ENCODE assay signal across 13 cellular contexts in genomic region chr5:115487750-115488149, GRCh38. TPM values are rescaled to one million over a fixed set of nuclear protein-coding genes. Genes with fewer than 3 reads are reported as not detected.
DNase-seq lines count a peak whose midpoint lies in the region; ATAC-seq and TF ChIP-seq lines count a peak whose summit lies in the region.
"Had no signal": no experiment of that assay in that cellular context is flagged by ENCODE, and none has a peak within 500 bp of the region (broad histone marks: within the 10 kb centered on the region; RNA-seq: fewer than 3 reads in every experiment).

No MANE protein-coding gene starts in this region.

- H3K27me3 ChIP-seq in neutrophil (no peaks in the 10 kb centered on the region), tibial artery (no peaks in the 10 kb centered on the region)
- H3K27me3 ChIP-seq: body of pancreas, sigmoid colon, upper lobe of right lung had no signal

- H3K27ac Mint-ChIP-seq in activated CD8-positive, alpha-beta T cell treated with anti-CD3 and anti-CD28 coated beads for 36 hours: peak overlapping the region; percentile 63
- H3K27ac Mint-ChIP-seq in activated CD8-positive, alpha-beta T cell treated with anti-CD3 and anti-CD28 coated beads, Interleukin-2, amount 10 ng/mL, durations not matched to agents 7 days and 5 days: no peak overlapping the region
- H3K27ac Mint-ChIP-seq: naive B cell had no signal

- peaks cover 30% of the 10 kb centered on the region for H3K4me1 Mint-ChIP-seq in activated CD8-positive, alpha-beta T cell treated with anti-CD3 and anti-CD28 coated beads for 36 hours (ENCODE audit: low read depth)
- no peaks in the 10 kb centered on the region for H3K4me1 Mint-ChIP-seq in activated CD8-positive, alpha-beta T cell treated with anti-CD3 and anti-CD28 coated beads, Interleukin-2, amount 10 ng/mL, durations not matched to agents 7 days and 5 days (ENCODE audit: low read depth)
- H3K4me1 Mint-ChIP-seq: naive B cell had no signal

- intact Hi-C loops in activated CD8-positive, alpha-beta T cell treated with anti-CD3 and anti-CD28 coated beads for 36 hours (cut with micrococcal nuclease): no loop called here
- intact Hi-C loops in tibial artery (cut with DNase I; ENCODE audit: low total_unique reads): no loop called here

- H3K4me3 Mint-ChIP-seq in activated CD8-positive, alpha-beta T cell treated with anti-CD3 and anti-CD28 coated beads for 36 hours: no peak overlapping the region
- H3K4me3 Mint-ChIP-seq in activated CD8-positive, alpha-beta T cell treated with anti-CD3 and anti-CD28 coated beads, Interleukin-2, amount 10 ng/mL, durations not matched to agents 7 days and 5 days: no peak overlapping the region
- H3K4me3 Mint-ChIP-seq: naive B cell had no signal

- H3K27me3 Mint-ChIP-seq in activated CD8-positive, alpha-beta T cell treated with anti-CD3 and anti-CD28 coated beads for 36 hours: peaks cover 12% of the 10 kb centered on the region
- H3K27me3 Mint-ChIP-seq in activated CD8-positive, alpha-beta T cell treated with anti-CD3 and anti-CD28 coated beads, Interleukin-2, amount 10 ng/mL, durations not matched to agents 7 days and 5 days (ENCODE audit: low read depth): peaks cover 2% of the 10 kb centered on the region

- no peak for TF ChIP-seq CTCF in activated CD8-positive, alpha-beta T cell treated with anti-CD3 and anti-CD28 coated beads for 36 hours (IDR thresholded peaks at IDR 0.05)
- TF ChIP-seq CTCF in neutrophil (IDR thresholded peaks at IDR 0.05): no peak
- no peak for TF ChIP-seq CTCF in tibial artery (IDR thresholded peaks at IDR 0.05)

- H3K9me3 ChIP-seq in neutrophil (no peaks in the 10 kb centered on the region), tibial artery (no peaks in the 10 kb centered on the region)
- H3K9me3 ChIP-seq: body of pancreas, sigmoid colon, upper lobe of right lung had no signal

- H3K9me3 Mint-ChIP-seq in activated CD8-positive, alpha-beta T cell treated with anti-CD3 and anti-CD28 coated beads for 36 hours: no peaks in the 10 kb centered on the region
- H3K9me3 Mint-ChIP-seq in activated CD8-positive, alpha-beta T cell treated with anti-CD3 and anti-CD28 coated beads, Interleukin-2, amount 10 ng/mL, durations not matched to agents 7 days and 5 days (ENCODE audit: insufficient read depth): no peaks in the 10 kb centered on the region
- H3K9me3 Mint-ChIP-seq: naive B cell had no signal

- H3K4me3 ChIP-seq in neutrophil (ENCODE audit: low read depth in 1 of 2, low read length in 1 of 2): no peak overlapping the region
- no peak overlapping the region for H3K4me3 ChIP-seq in tibial artery
- H3K4me3 ChIP-seq: body of pancreas, sigmoid colon, upper lobe of right lung had no signal

- POLR2A ChIA-PET in activated CD8-positive, alpha-beta T cell treated with anti-CD3 and anti-CD28 coated beads for 36 hours (lab: Charles Lee): no interaction called here
- POLR2A ChIA-PET in activated CD8-positive, alpha-beta T cell treated with anti-CD3 and anti-CD28 coated beads, Interleukin-2, amount 10 ng/mL, durations not matched to agents 7 days and 5 days (lab: Charles Lee): no interaction called here

- no peaks in the 10 kb centered on the region for H3K36me3 Mint-ChIP-seq in activated CD8-positive, alpha-beta T cell treated with anti-CD3 and anti-CD28 coated beads for 36 hours (ENCODE audit: low read depth)
- H3K36me3 Mint-ChIP-seq in activated CD8-positive, alpha-beta T cell treated with anti-CD3 and anti-CD28 coated beads, Interleukin-2, amount 10 ng/mL, durations not matched to agents 7 days and 5 days (ENCODE audit: low read depth): no peaks in the 10 kb centered on the region
- H3K36me3 Mint-ChIP-seq: naive B cell had no signal

- ATAC-seq in activated CD8-positive, alpha-beta T cell treated with anti-CD3 and anti-CD28 coated beads for 36 hours: peak; percentile 87
- no peak for ATAC-seq in activated CD8-positive, alpha-beta T cell treated with anti-CD3 and anti-CD28 coated beads, Interleukin-2, amount 10 ng/mL, durations not matched to agents 7 days and 5 days
- peak; percentile 45 for ATAC-seq in GM19455 (IDR thresholded peaks at IDR 0.05; ENCODE audit: unreplicated experiment)
- ATAC-seq in HG02973 (IDR thresholded peaks at IDR 0.05; ENCODE audit: unreplicated experiment): peak; percentile 59
- ATAC-seq: body of pancreas, left cardiac atrium, upper lobe of right lung had no signal

- peaks cover 70 to 74% of the 10 kb centered on the region in 2 experiments for H3K4me1 ChIP-seq in neutrophil (ENCODE audit: control insufficient read depth in 1 of 2, insufficient read depth in 1 of 2, low read depth in 1 of 2, low read length in 1 of 2)
- H3K4me1 ChIP-seq in tibial artery: no peaks in the 10 kb centered on the region
- H3K4me1 ChIP-seq: sigmoid colon had no signal

- peak overlapping the region; percentile 75 for H3K27ac ChIP-seq in neutrophil
- H3K27ac ChIP-seq in tibial artery: no peak overlapping the region
- H3K27ac ChIP-seq: body of pancreas, sigmoid colon, upper lobe of right lung had no signal

- DNase-seq in activated CD8-positive, alpha-beta T cell treated with anti-CD3 and anti-CD28 coated beads for 36 hours: peak; percentile 33
- no peak for DNase-seq in activated CD8-positive, alpha-beta T cell treated with anti-CD3 and anti-CD28 coated beads, Interleukin-2, amount 10 ng/mL, durations not matched to agents 7 days and 5 days
- no peak for DNase-seq in tibial artery
- no peak for DNase-seq in NK-92 (lab: John Stamatoyannopoulos, UW; ENCODE audit: unreplicated experiment)
- no peak for DNase-seq in NCI-H187 treated with DMSO at 0.1 percent for 48 hours (lab: John Stamatoyannopoulos, UW)
- DNase-seq: body of pancreas, left cardiac atrium, naive B cell, sigmoid colon, upper lobe of right lung had no signal

- no peaks in the 10 kb centered on the region for H3K36me3 ChIP-seq in neutrophil
- H3K36me3 ChIP-seq in tibial artery: no peaks in the 10 kb centered on the region
- H3K36me3 ChIP-seq: sigmoid colon, upper lobe of right lung had no signal

- CTCF ChIA-PET in activated CD8-positive, alpha-beta T cell treated with anti-CD3 and anti-CD28 coated beads for 36 hours (lab: Charles Lee): no interaction called here
- CTCF ChIA-PET in activated CD8-positive, alpha-beta T cell treated with anti-CD3 and anti-CD28 coated beads, Interleukin-2, amount 10 ng/mL, durations not matched to agents 7 days and 5 days (lab: Charles Lee): no interaction called here

RNA-seq across cellular contexts. Expression of gene FEM1C, which starts 56.8 kb away (rescaled TPM):
- 10 to 100 TPM; 16.6 to 16.7 TPM for total RNA-seq in activated CD8-positive, alpha-beta T cell treated with anti-CD3 and anti-CD28 coated beads for 36 hours
- total RNA-seq in activated CD8-positive, alpha-beta T cell treated with anti-CD3 and anti-CD28 coated beads, Interleukin-2, amount 10 ng/mL, durations not matched to agents 7 days and 5 days: 10 to 100 TPM; 13.6 to 15.0 TPM
